15 cellular contexts compared by ENCODE assay signal in the genomic region with DNA sequence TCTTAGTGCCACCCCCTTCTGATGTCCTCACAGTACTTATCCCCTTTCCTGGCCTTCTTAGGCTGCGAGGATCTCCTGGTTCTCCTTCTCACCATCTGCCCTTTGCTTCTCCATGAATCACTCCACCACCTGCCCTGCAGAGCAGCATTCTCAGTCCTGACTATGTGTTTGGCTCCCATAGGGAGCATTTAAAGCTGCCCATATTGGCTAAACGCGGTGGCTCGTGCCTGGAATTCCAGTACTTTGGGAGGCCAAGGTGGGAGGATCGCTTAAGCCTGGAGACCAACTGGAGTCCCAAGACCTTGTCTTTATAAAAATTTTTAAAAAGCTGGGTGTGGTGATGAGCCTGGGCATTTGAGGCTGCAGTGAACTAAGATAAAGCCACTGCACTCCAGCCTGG.
"Had no signal": no experiment of that assay in that cellular context is flagged by ENCODE, and none has a peak within 500 bp of the region (broad histone marks: within the 10 kb centered on the region; RNA-seq: fewer than 3 reads in every experiment).

No MANE protein-coding gene starts in this region.

- DNase-seq: dermis blood vessel endothelial cell; effector CD4-positive, alpha-beta T cell; effector memory CD4-positive, alpha-beta T cell; foreskin keratinocyte; heart left ventricle; hippocampal formation; left cardiac atrium; left lung; left ventricle myocardium superior; lower lobe of right lung; mesendoderm had no signal

- H3K27me3 ChIP-seq: esophagus muscularis mucosa, gastroesophageal sphincter, left lung had no signal

- H3K27ac ChIP-seq: coronary artery, dorsolateral prefrontal cortex, esophagus muscularis mucosa, foreskin keratinocyte, gastroesophageal sphincter, heart left ventricle, left lung, lower lobe of right lung had no signal

- H3K4me1 ChIP-seq: foreskin keratinocyte, left lung, lower lobe of right lung had no signal

- H3K36me3 ChIP-seq: esophagus muscularis mucosa, gastroesophageal sphincter, heart left ventricle, left lung, lower lobe of right lung had no signal

- H3K4me3 ChIP-seq: coronary artery, dorsolateral prefrontal cortex, esophagus muscularis mucosa, gastroesophageal sphincter, heart left ventricle, left lung, lower lobe of right lung had no signal

- ATAC-seq: foreskin keratinocyte, gastroesophageal sphincter, left lung, lower lobe of right lung had no signal

- H3K9me3 ChIP-seq: esophagus muscularis mucosa, gastroesophageal sphincter, left lung, lower lobe of right lung had no signal
